22 cellular contexts compared by ENCODE assay signal in the genomic region with DNA sequence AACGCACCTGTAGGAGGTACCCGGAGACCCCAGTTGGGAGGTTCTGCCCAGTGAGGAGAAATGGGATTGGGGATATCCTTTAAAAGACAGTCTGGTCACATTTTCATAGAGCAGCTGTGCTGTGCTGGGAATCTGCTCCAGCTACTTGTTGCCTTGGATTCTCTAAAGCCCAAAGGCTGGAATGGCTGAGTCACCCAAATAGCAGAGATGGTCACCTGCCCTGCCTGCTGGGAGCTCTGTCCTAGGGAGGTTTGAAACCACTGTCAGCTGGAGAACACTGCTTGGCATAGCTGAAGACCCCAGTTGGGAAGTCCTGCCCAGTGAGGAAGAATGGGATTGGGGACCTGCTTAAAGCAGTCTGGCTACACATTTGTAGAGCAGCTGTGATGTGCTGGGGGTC. TPM values are rescaled to one million over a fixed set of nuclear protein-coding genes. Genes with fewer than 3 reads are reported as not detected.
DNase-seq lines count a peak whose midpoint lies in the region; ATAC-seq, FAIRE-seq and TF ChIP-seq lines count a peak whose summit lies in the region.
"Had no signal": no experiment of that assay in that cellular context is flagged by ENCODE, and none has a peak within 500 bp of the region (broad histone marks: within the 10 kb centered on the region; RNA-seq: fewer than 3 reads in every experiment).

No MANE protein-coding gene starts in this region.

- no peak for TF ChIP-seq RAD21 in GM12878 (IDR thresholded peaks at IDR 0.05; ENCODE audit: insufficient read depth, low read depth, low read length)

- CTCF ChIA-PET in GM12878 (lab: Yijun Ruan, JAX): interaction anchor here (2.9 kb wide), 1 partner anchor 9 kb away, joined by 9 read pairs; no protein-coding TSS in a partner anchor
- CTCF ChIA-PET in Caco-2 (lab: Charles Lee): no interaction called here

- RAD21 ChIA-PET in GM12878 (lab: Charles Lee; ENCODE audit: unreplicated experiment): no interaction called here

- H3K79me2 ChIP-seq in GM23248 (ENCODE audit: insufficient read depth): no peaks in the 10 kb centered on the region
- no peaks in the 10 kb centered on the region for H3K79me2 ChIP-seq in GM12878 (ENCODE audit: control insufficient read depth, insufficient read depth, low read length)

- H3K9me3 ChIP-seq in GM23248 (ENCODE audit: low read depth) (peaks cover under 1% of the 10 kb centered on the region), GM12878 (replicated peaks; ENCODE audit: control insufficient read depth, insufficient read depth, low read length) (peaks cover 64% of the 10 kb centered on the region), Caco-2 (peaks cover 25% of the 10 kb centered on the region)

- H3K27ac ChIP-seq in GM23248 (no peak overlapping the region), GM12878 (ENCODE audit: control insufficient read depth, insufficient read depth) (peak overlapping the region; percentile 76)
- H3K27ac ChIP-seq: neural progenitor cell, SJCRH30, transverse colon had no signal

- no peaks in the 10 kb centered on the region for H3K36me3 Mint-ChIP-seq in Caco-2 (ENCODE audit: insufficient read depth, unreplicated experiment)

- no peak for TF ChIP-seq EP300 in GM12878 (IDR thresholded peaks at IDR 0.05; ENCODE audit: borderline replicate concordance in 1 of 2, control insufficient read depth in 1 of 2, low read depth in 2 of 2, low read length in 2 of 2)

- DNase-seq in AG08395 (ENCODE audit: low spot score) (peak; percentile 56), GM23248 (peak; percentile 63), GM12878 (ENCODE audit: low read depth, low spot score) (no peak), iris pigment epithelial cell (ENCODE audit: low read depth) (peak; percentile 40), Caco-2 (no peak), dermis blood vessel endothelial cell (no peak)
- DNase-seq: activated CD4-positive, alpha-beta memory T cell treated with anti-CD3 and anti-CD28 coated beads for 36 hours; activated effector memory CD4-positive, alpha-beta T cell treated with Interleukin-2 at 50 U/mL for 16 hours; activated naive CD8-positive, alpha-beta T cell treated with anti-CD3 and anti-CD28 coated beads, Interleukin-2, amount 10 ng/mL, durations not matched to agents 7 days and 5 days; DMS79 treated with DMSO at 0.1 percent for 48 hours; effector CD8-positive, alpha-beta T cell; Karpas-422; NCI-H1694 treated with DMSO at 0.1 percent for 48 hours; SJCRH30; stimulated activated CD8-positive, alpha-beta memory T cell treated with anti-CD3 and anti-CD28 coated beads, Interleukin-4, amount 100 ng/mL, for 48 hours; transverse colon had no signal

- POLR2A ChIA-PET in GM12878 (lab: Charles Lee) (interaction anchor here (0.6 to 1.4 kb wide), 2 partner anchors 16 to 541 kb away, joined by 3 to 4 read pairs; no protein-coding TSS in a partner anchor), Caco-2 (lab: Charles Lee) (no interaction called here)

- intact Hi-C loops in GM12878 (cut with micrococcal nuclease; ENCODE audit: unreplicated experiment) (no loop called here), Caco-2 (cut with micrococcal nuclease; ENCODE audit: unreplicated experiment) (no loop called here)

- ATAC-seq in GM12878 (no peak), HG02870 (IDR thresholded peaks at IDR 0.05; ENCODE audit: unreplicated experiment) (no peak), HG03097 (IDR thresholded peaks at IDR 0.05; ENCODE audit: low FRiP score, unreplicated experiment) (no peak)
- ATAC-seq: activated CD4-positive, CD25-positive, alpha-beta regulatory T cell treated with anti-CD3 and anti-CD28 coated beads, Interleukin-2, amount 50 U/mL, for 24 hours had no signal

- in situ Hi-C loops in GM23248 (cut with MboI) (loop anchor here (25.0 kb wide), 1 partner anchor 1213 kb away; no protein-coding TSS in a partner anchor), GM12878 (cut with MboI) (no loop called here)

- H3K9me3 Mint-ChIP-seq in Caco-2 (ENCODE audit: unreplicated experiment): peaks cover 60% of the 10 kb centered on the region

- H3K4me2 ChIP-seq in GM23248 (ENCODE audit: unreplicated experiment) (no peak overlapping the region), GM12878 (ENCODE audit: control insufficient read depth, insufficient read depth) (no peak overlapping the region)
- H3K4me2 ChIP-seq: neural progenitor cell had no signal

- TF ChIP-seq CTCF in GM12878 (IDR thresholded peaks at IDR 0.05 in 2 of 3, conservative IDR thresholded peaks at IDR 0.05 in 1 of 3; ENCODE audit: control insufficient read depth in 2 of 3, extremely low read depth in 1 of 3, insufficient read depth in 1 of 3, low read depth in 3 of 3, low read length in 3 of 3) (no peak), Caco-2 (IDR thresholded peaks at IDR 0.05; ENCODE audit: insufficient read depth in 1 of 2, low read depth in 1 of 2, low read length in 1 of 2, severe bottlenecking in 1 of 2, unreplicated experiment in 1 of 2) (no peak)

- 72% methylated on average over 2 of the region's 2 CpGs for WGBS in GM23248 (ENCODE audit: low coverage in 1 of 2, low lambda C conversion rate in 2 of 2, missing lambda C conversion rate in 2 of 2), 2 experiments
- WGBS in GM12878 (ENCODE audit: insufficient coverage, insufficient replicate concordance, low lambda C conversion rate, missing lambda C conversion rate): 94% methylated on average over 2 of the region's 2 CpGs

- SMC1A ChIA-PET in GM12878 (lab: Charles Lee; ENCODE audit: uncharacterized antibody, unreplicated experiment): interaction anchor here (1.3 to 5.4 kb wide), 5 partner anchors 10 to 69 kb away, joined by 4 to 26 read pairs (median 9); no protein-coding TSS in a partner anchor

- H3K4me1 Mint-ChIP-seq in Caco-2 (ENCODE audit: low read depth, unreplicated experiment): no peaks in the 10 kb centered on the region
- H3K4me1 Mint-ChIP-seq: activated naive CD8-positive, alpha-beta T cell treated with anti-CD3 and anti-CD28 coated beads, Interleukin-2, amount 10 ng/mL, durations not matched to agents 7 days and 5 days; brain; neural progenitor cell had no signal

- no peak for TF ChIP-seq POLR2A in GM12878 (IDR thresholded peaks at IDR 0.05; ENCODE audit: low read depth, low read length)

- no peaks in the 10 kb centered on the region for H3K9me2 ChIP-seq in GM23248 (ENCODE audit: insufficient read depth)

- no peak overlapping the region for H3K4me3 Mint-ChIP-seq in Caco-2 (ENCODE audit: unreplicated experiment)
- H3K4me3 Mint-ChIP-seq: activated CD4-positive, alpha-beta memory T cell treated with anti-CD3 and anti-CD28 coated beads for 36 hours; activated naive CD8-positive, alpha-beta T cell treated with anti-CD3 and anti-CD28 coated beads, Interleukin-2, amount 10 ng/mL, durations not matched to agents 7 days and 5 days; brain; neural progenitor cell had no signal

- H3K36me3 ChIP-seq in GM23248 (ENCODE audit: low read depth) (no peaks in the 10 kb centered on the region), GM12878 (ENCODE audit: control insufficient read depth in 2 of 2, insufficient read depth in 2 of 2, low read length in 1 of 2) (no peaks in the 10 kb centered on the region), Caco-2 (ENCODE audit: control insufficient read depth, insufficient read depth, low read length) (no peaks in the 10 kb centered on the region; the same call in 1 of the 2 replicates)
- H3K36me3 ChIP-seq: neural progenitor cell, SJCRH30, transverse colon had no signal

- H3K4me1 ChIP-seq in GM23248 (ENCODE audit: insufficient read depth) (peaks cover 20% of the 10 kb centered on the region), GM12878 (ENCODE audit: control insufficient read depth, insufficient read depth, low read length) (peaks cover 47% of the 10 kb centered on the region), Caco-2 (no peaks in the 10 kb centered on the region)
- H3K4me1 ChIP-seq: neural progenitor cell, SJCRH30, transverse colon had no signal

- H3K27ac Mint-ChIP-seq in Caco-2 (ENCODE audit: unreplicated experiment): no peak overlapping the region
- H3K27ac Mint-ChIP-seq: activated CD4-positive, alpha-beta memory T cell treated with anti-CD3 and anti-CD28 coated beads for 36 hours; activated naive CD8-positive, alpha-beta T cell treated with anti-CD3 and anti-CD28 coated beads, Interleukin-2, amount 10 ng/mL, durations not matched to agents 7 days and 5 days; brain; neural progenitor cell had no signal

- no peaks in the 10 kb centered on the region for H3K27me3 Mint-ChIP-seq in Caco-2 (ENCODE audit: insufficient read depth, unreplicated experiment)

- H3K9ac ChIP-seq in GM23248 (no peak overlapping the region), GM12878 (ENCODE audit: control insufficient read depth, insufficient read depth, low read length) (no peak overlapping the region)
- H3K9ac ChIP-seq: neural progenitor cell had no signal

- peaks cover 25% of the 10 kb centered on the region for H3F3A ChIP-seq in GM23248 (ENCODE audit: insufficient read depth)

- H3K4me3 ChIP-seq in GM23248 (no peak overlapping the region), GM12878 (no peak overlapping the region), Caco-2 (ENCODE audit: low read depth, low read length) (no peak overlapping the region)
- H3K4me3 ChIP-seq: neural progenitor cell, SJCRH30, transverse colon had no signal

- no peaks in the 10 kb centered on the region for H4K20me1 ChIP-seq in GM23248 (ENCODE audit: insufficient read depth)
- no peaks in the 10 kb centered on the region for H4K20me1 ChIP-seq in GM12878 (ENCODE audit: control insufficient read depth, insufficient read depth)

- BruUV-seq in GM12878 (replicated peaks; lab: Mats Ljungman, UMichigan) (no TSS peak), Caco-2 (replicated peaks; lab: Mats Ljungman, UMichigan) (no TSS peak)

- H2AFZ ChIP-seq in GM23248 (no peak overlapping the region), GM12878 (ENCODE audit: control insufficient read depth, low read depth, low read length) (no peak overlapping the region)
- H2AFZ ChIP-seq: neural progenitor cell had no signal

- no peaks in the 10 kb centered on the region for H3K27me3 ChIP-seq in GM23248 (replicated peaks; ENCODE audit: insufficient read depth)
- H3K27me3 ChIP-seq in GM12878 (replicated peaks in 1 of 2; ENCODE audit: control insufficient read depth in 2 of 2, insufficient read depth in 2 of 2, low read length in 1 of 2): no peaks in the 10 kb centered on the region
- no peaks in the 10 kb centered on the region for H3K27me3 ChIP-seq in Caco-2 (replicated peaks; ENCODE audit: control insufficient read depth, insufficient read depth, low read length)
- H3K27me3 ChIP-seq: neural progenitor cell, SJCRH30, transverse colon had no signal

- FAIRE-seq in GM12878 (lab: Jason Lieb, UNC): no peak
- FAIRE-seq: RCC 7860 had no signal

RNA-seq across cellular contexts. Expression of a gene that starts 34.8 kb away (rescaled TPM):
- total RNA-seq in GM23248 (2014; rRNA removed; shearing (Covaris generic)): 9.0 and 14.0 TPM in 2 replicates
- polyA plus RNA-seq in GM23248 (2016; fragmentation: Nextera tagmentation; extraction: Ambion mirVana): 13.4 and 14.0 TPM in 2 replicates
- total RNA-seq in GM12878 (2013; cell fraction: nucleolus; rRNA removed): 122 and 123 TPM in 2 replicates
- total RNA-seq in GM12878 (2014; rRNA removed): 29.9 and 34.7 TPM in 2 replicates
- 37.4 and 37.7 TPM in 2 replicates for total RNA-seq in GM12878 (2014; rRNA removed; fragmentation: Illumina TruSeq; extraction: Trizol)
- total RNA-seq in GM12878 (2021): 35.9 and 36.1 TPM in 2 replicates
- polyA plus RNA-seq in GM12878 (2011; ENCODE audit: low read depth): 19.2 TPM
- polyA plus RNA-seq in GM12878 (2011; rRNA removed): 55.6 and 59.6 TPM in 2 replicates
- polyA plus RNA-seq in GM12878 (2011; cell fraction: cytosol; rRNA removed): 35.8 and 36.2 TPM in 2 replicates
- 52.0 and 66.4 TPM in 2 replicates for polyA plus RNA-seq in GM12878 (2011; cell fraction: nucleus; rRNA removed)
- 14.2 and 24.2 TPM in 2 replicates for polyA plus RNA-seq in GM12878 (2012)
- 32.2 and 37.7 TPM in 2 replicates for polyA plus RNA-seq in GM12878 (2014; fragmentation: Illumina TruSeq; extraction: Trizol)
- polyA plus RNA-seq in GM12878 (2014; fragmentation: Nextera tagmentation; extraction: Ambion mirVana): 100 to 1,000 TPM in 1 of 2 experiments, 10 to 100 TPM in 1; 95.8 to 117 TPM
- polyA plus RNA-seq in GM12878 (2014; rRNA removed): 28.0 and 35.7 TPM in 2 replicates
- polyA plus RNA-seq in GM12878 (2016; fragmentation: Nextera tagmentation; extraction: Ambion mirVana): 10 to 100 TPM; 45.2 to 53.2 TPM
- polyA minus RNA-seq in GM12878 (2011; rRNA and poly(A)+ RNA removed): 44.2 and 51.9 TPM in 2 replicates
- 12.8 and 14.3 TPM in 2 replicates for polyA minus RNA-seq in GM12878 (2011; cell fraction: cytosol; rRNA and poly(A)+ RNA removed)
- polyA minus RNA-seq in GM12878 (2011; cell fraction: nucleus; rRNA and poly(A)+ RNA removed): 64.9 and 86.9 TPM in 2 replicates
- total RNA-seq in Caco-2 (2022): 35.7 and 38.4 TPM in 2 replicates
- 11.9 and 15.6 TPM in 2 replicates for total RNA-seq in dermis blood vessel endothelial cell

Comparison
In these comparisons a context has a peak if more than half of its experiments do, and no peak if none do; other contexts are left out.
1. DNase-seq: peak in AG08395 (single experiment), GM23248 (single experiment) and iris pigment epithelial cell (single experiment); none in GM12878 (single experiment), Caco-2 (0 of 2) and dermis blood vessel endothelial cell (single experiment).